Comparison of ENCODE assay signal across 9 cellular contexts in the genomic region with DNA sequence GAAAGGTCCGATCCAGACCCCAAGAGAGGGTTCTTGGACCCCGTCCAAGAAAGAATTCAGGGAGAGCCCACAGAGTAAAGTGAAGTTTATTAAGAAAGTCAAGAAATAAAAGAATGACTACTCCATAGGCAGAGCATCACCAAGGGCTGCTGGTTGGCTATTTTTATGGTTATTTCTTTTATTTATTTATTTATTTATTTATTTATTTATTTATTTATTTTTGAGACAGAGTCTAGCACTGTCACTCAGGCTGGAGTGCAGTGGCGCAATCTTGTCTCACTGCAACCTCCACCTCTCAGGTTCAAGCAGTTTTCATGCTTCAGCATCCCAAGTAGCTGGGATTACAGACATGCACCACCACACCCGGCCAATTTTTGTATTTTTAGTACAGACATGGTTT. TPM values are rescaled to one million over a fixed set of nuclear protein-coding genes. Genes with fewer than 3 reads are reported as not detected.
"Had no signal": no experiment of that assay in that cellular context is flagged by ENCODE, and none has a peak within 500 bp of the region (broad histone marks: within the 10 kb centered on the region; RNA-seq: fewer than 3 reads in every experiment).

No MANE protein-coding gene starts in this region.

RNA-seq across cellular contexts. Expression of a gene that starts 9.7 kb away (rescaled TPM):
- total RNA-seq: natural killer cell, renal cortical epithelial cell had no signal

RNA-seq across cellular contexts. Expression of a gene that starts 31.4 kb away (rescaled TPM):
- total RNA-seq: naive thymus-derived CD4-positive, alpha-beta T cell; naive thymus-derived CD8-positive, alpha-beta T cell; renal cortical epithelial cell; right lobe of liver had no signal
- polyA plus RNA-seq: naive thymus-derived CD4-positive, alpha-beta T cell; naive thymus-derived CD8-positive, alpha-beta T cell; ovary; pancreas; smooth muscle cell; spleen had no signal
